Comparison of ENCODE assay signal across 9 cellular contexts in the genomic region with DNA sequence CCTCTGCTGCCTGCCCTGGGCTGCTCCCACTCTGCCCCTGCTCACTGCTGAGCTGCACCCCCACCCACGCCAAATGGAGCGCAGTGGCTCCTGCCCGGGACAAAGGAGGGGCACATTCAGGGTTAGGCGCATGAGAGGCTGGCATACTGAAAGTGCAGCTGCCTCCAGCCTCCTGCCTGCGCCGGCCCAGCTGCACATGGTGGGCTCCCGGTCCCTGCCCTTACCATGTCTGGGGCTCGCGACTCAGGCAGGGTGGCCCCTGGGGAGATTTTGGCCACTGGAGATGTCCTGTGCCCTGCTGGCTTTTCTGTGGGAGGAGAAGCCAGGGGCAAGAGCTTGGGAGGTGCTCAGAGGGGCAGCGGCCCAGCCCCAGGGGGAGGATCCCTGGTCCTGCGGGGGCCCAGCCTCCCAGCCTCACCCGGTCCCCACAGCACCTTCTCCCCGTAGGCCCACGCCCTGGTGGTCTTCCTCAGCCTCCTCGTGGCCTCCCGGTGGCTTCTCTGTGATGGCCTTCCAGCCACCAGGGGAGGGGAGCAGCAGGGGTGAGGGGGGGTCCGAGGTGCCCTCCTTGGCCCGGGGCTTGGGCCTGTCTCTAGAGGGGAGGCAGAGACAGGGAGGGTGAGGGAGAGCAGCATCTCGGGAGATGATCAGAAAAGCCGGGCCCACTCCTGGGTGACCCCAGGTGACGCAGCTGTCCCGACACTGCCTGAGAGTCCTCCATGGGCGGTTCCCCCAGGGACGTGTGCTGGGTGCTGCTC. TPM values are rescaled to one million over a fixed set of nuclear protein-coding genes. Genes with fewer than 3 reads are reported as not detected.
"Had no signal": no experiment of that assay in that cellular context is flagged by ENCODE, and none has a peak within 500 bp of the region (broad histone marks: within the 10 kb centered on the region; RNA-seq: fewer than 3 reads in every experiment).

No MANE protein-coding gene starts in this region.

- H2AFZ ChIP-seq: GM23338 had no signal

- H3K4me3 ChIP-seq: GM23338, K562 had no signal

- H3K4me2 ChIP-seq: GM23338 had no signal

- FAIRE-seq: H1, H54, K562 had no signal

- DNase-seq: H9, HCEC 1CT, HFFc6, IMR-90, KG1 had no signal

RNA-seq across cellular contexts. Expression of a gene that starts 11.8 kb away (rescaled TPM):
- polyA plus RNA-seq: IMR-90, K562 had no signal
